1 cellular context compared by ENCODE assay signal in genomic region chr7:13217762-13218161, GRCh38.
TF ChIP-seq lines count a peak whose summit lies in the region.

No MANE protein-coding gene starts in this region.

TF ChIP-seq in A549, 52 proteins besides CTCF, POLR2A, EP300 and RAD21 (continued from another document):
- TF ChIP-seq E2F6 (IDR thresholded peaks at IDR 0.05; ENCODE audit: borderline replicate concordance, low read depth) = no peak
- TF ChIP-seq, protein P1, sequence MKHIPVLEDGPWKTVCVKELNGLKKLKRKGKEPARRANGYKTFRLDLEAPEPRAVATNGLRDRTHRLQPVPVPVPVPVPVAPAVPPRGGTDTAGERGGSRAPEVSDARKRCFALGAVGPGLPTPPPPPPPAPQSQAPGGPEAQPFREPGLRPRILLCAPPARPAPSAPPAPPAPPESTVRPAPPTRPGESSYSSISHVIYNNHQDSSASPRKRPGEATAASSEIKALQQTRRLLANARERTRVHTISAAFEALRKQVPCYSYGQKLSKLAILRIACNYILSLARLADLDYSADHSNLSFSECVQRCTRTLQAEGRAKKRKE (CRISPR knock-in tag; IDR thresholded peaks at IDR 0.05; ENCODE audit: low read depth) = no peak
- TF ChIP-seq RFX5 (IDR thresholded peaks at IDR 0.05) = no peak
